In the genomic region with DNA sequence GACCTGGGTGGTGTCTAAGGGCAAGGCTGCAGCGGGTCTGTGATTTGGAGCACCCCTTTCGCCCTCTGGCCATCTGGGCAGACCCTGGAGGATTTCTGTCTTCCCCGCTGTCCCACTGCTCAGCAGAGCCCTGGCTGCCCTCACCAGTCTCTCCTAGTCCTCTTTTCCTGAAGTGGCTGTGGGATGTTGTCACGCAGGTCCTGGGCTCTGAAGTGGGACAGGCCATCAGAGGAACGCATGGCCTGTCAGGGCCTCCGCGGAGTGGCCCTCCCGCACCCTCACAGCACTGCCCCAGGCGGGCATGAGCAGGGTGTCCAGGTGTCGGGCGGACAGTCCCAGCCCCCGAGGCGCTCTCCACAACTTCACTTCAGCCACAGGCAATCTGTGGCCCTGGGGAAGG, we compare ENCODE assay signal across 10 cellular contexts. TPM values are rescaled to one million over a fixed set of nuclear protein-coding genes. Genes with fewer than 3 reads are reported as not detected.
DNase-seq lines count a peak whose midpoint lies in the region; ATAC-seq and TF ChIP-seq lines count a peak whose summit lies in the region.
"Had no signal": no experiment of that assay in that cellular context is flagged by ENCODE, and none has a peak within 500 bp of the region (broad histone marks: within the 10 kb centered on the region; RNA-seq: fewer than 3 reads in every experiment).

No MANE protein-coding gene starts in this region.

- H2AFZ ChIP-seq in IMR-90 (replicated peaks; ENCODE audit: low read length, poor library complexity): no peak overlapping the region

- H2BK5ac ChIP-seq in IMR-90 (ENCODE audit: low read depth, low read length, poor library complexity, severe bottlenecking): no peak overlapping the region

- peaks cover 13% of the 10 kb centered on the region for H3K36me3 Mint-ChIP-seq in CD4-positive, CD25-positive, alpha-beta regulatory T cell
- peaks cover 9% of the 10 kb centered on the region for H3K36me3 Mint-ChIP-seq in central memory CD8-positive, alpha-beta T cell (ENCODE audit: insufficient read depth)
- peaks cover 29% of the 10 kb centered on the region for H3K36me3 Mint-ChIP-seq in nephron (ENCODE audit: low read depth)

- dilution Hi-C loops in IMR-90 (cut with HindIII; ENCODE audit: low sequenced_read_pairs, unreplicated experiment): no loop called here

- TF ChIP-seq RAD21 in IMR-90 (IDR thresholded peaks at IDR 0.05; ENCODE audit: low read length): no peak

- H2AK5ac ChIP-seq in IMR-90 (ENCODE audit: low read depth, low read length): no peak overlapping the region; the same call in 1 of the 2 replicates

- peak overlapping the region; percentile 35; the same call in 1 of the 2 replicates for H3K23ac ChIP-seq in IMR-90 (ENCODE audit: low read depth, low read length)

- peaks cover 7 to 67% (median 51%) of the 10 kb centered on the region in 4 donors for H3K4me1 Mint-ChIP-seq in CD4-positive, CD25-positive, alpha-beta regulatory T cell
- H3K4me1 Mint-ChIP-seq in central memory CD8-positive, alpha-beta T cell: peaks cover 55% of the 10 kb centered on the region
- peaks cover 15% of the 10 kb centered on the region for H3K4me1 Mint-ChIP-seq in nephron

- H4K5ac ChIP-seq in IMR-90 (ENCODE audit: low read depth, low read length): no peak overlapping the region

- no peak for TF ChIP-seq POLR2A in IMR-90 (IDR thresholded peaks at IDR 0.05; ENCODE audit: low read depth, low read length)

- H4K20me1 ChIP-seq in IMR-90 (ENCODE audit: insufficient read depth, low read length): no peaks in the 10 kb centered on the region; the same call in 1 of the 2 replicates

- no peak overlapping the region for H3K9ac ChIP-seq in IMR-90 (ENCODE audit: low read depth, low read length)

- no peak overlapping the region for H3K18ac ChIP-seq in IMR-90 (ENCODE audit: low read depth, low read length)

- H3K4me2 ChIP-seq in IMR-90 (ENCODE audit: low read depth, low read length): no peak overlapping the region; the same call in 1 of the 2 replicates

- H4K91ac ChIP-seq in IMR-90 (ENCODE audit: insufficient read depth, low read depth, low read length): no peak overlapping the region; the same call in 1 of the 2 replicates

- DNase-seq in CD4-positive, CD25-positive, alpha-beta regulatory T cell: no peak
- DNase-seq in IMR-90 (no peak), NCI-H1092 (lab: John Stamatoyannopoulos, UW) (no peak), sciatic nerve (ENCODE audit: low spot score) (no peak)
- DNase-seq in central memory CD8-positive, alpha-beta T cell (ENCODE audit: low spot score in 2 of 2): no peak
- DNase-seq: cortex of kidney, GOT3 had no signal

- H3K4me3 Mint-ChIP-seq in CD4-positive, CD25-positive, alpha-beta regulatory T cell: peak overlapping the region; percentile 87 to 91 (median 91)
- peak overlapping the region; percentile 80 for H3K4me3 Mint-ChIP-seq in central memory CD8-positive, alpha-beta T cell
- peak overlapping the region; percentile 82 to 84 (median 83) for H3K4me3 Mint-ChIP-seq in nephron

- peak overlapping the region; percentile 95 for H2AK9ac ChIP-seq in IMR-90 (replicated peaks; ENCODE audit: low read depth, low read length, poor library complexity)

- ATAC-seq in CD4-positive, CD25-positive, alpha-beta regulatory T cell (ENCODE audit: low read depth in 2 of 2): no peak
- ATAC-seq in IMR-90 (ENCODE audit: low read depth) (no peak), HG02588 (IDR thresholded peaks at IDR 0.05; ENCODE audit: unreplicated experiment) (no peak), GM19035 (IDR thresholded peaks at IDR 0.05; ENCODE audit: unreplicated experiment) (no peak), sciatic nerve (no peak)
- no peak for ATAC-seq in central memory CD8-positive, alpha-beta T cell (replicated peaks; ENCODE audit: extremely low read depth, poor library complexity, severe bottlenecking)

- H3K36me3 ChIP-seq in CD4-positive, CD25-positive, alpha-beta regulatory T cell (ENCODE audit: control insufficient read depth, insufficient read depth, low read length): peaks cover 11% of the 10 kb centered on the region
- peaks cover 5% of the 10 kb centered on the region; the same call in 1 of the 2 replicates for H3K36me3 ChIP-seq in IMR-90 (ENCODE audit: control insufficient read depth, insufficient read depth, low read length)

- POLR2A ChIA-PET in IMR-90 (lab: Charles Lee; ENCODE audit: unreplicated experiment): no interaction called here

- 0 out of 3 replicates have a peak overlapping the region, but pooled peaks have one; percentile 14 for H2BK15ac ChIP-seq in IMR-90 (ENCODE audit: low read depth, low read length)

- TF ChIP-seq CTCF in IMR-90 (conservative IDR thresholded peaks at IDR 0.05; ENCODE audit: low read depth, low read length) (no peak), nephron (IDR thresholded peaks at IDR 0.05; ENCODE audit: unreplicated experiment in 3 of 3) (no peak)

- peak overlapping the region; percentile 85 to 99; a peak in 3 of 4 replicates for H4K8ac ChIP-seq in IMR-90 (ENCODE audit: low read depth in 2 of 2, low read length in 2 of 2)

- intact Hi-C loops in IMR-90 (cut with micrococcal nuclease) (no loop called here), sciatic nerve (cut with DNase I) (no loop called here)

- H2BK120ac ChIP-seq in IMR-90 (ENCODE audit: low read depth, low read length): no peak overlapping the region

- no peak overlapping the region for H3K14ac ChIP-seq in IMR-90 (replicated peaks; ENCODE audit: low read depth, low read length)

- no peak overlapping the region for H2BK20ac ChIP-seq in IMR-90 (ENCODE audit: low read depth, low read length)

- peaks cover 20 to 21% of the 10 kb centered on the region in 2 experiments for H3K79me1 ChIP-seq in IMR-90 (ENCODE audit: low read depth in 1 of 2, low read length in 2 of 2)

- H3K4me1 ChIP-seq in CD4-positive, CD25-positive, alpha-beta regulatory T cell (ENCODE audit: control insufficient read depth, insufficient read depth, low read length, poor library complexity, severe bottlenecking): peaks cover 34% of the 10 kb centered on the region
- peaks cover 14% of the 10 kb centered on the region for H3K4me1 ChIP-seq in IMR-90 (ENCODE audit: control insufficient read depth, insufficient read depth, low read length)

- peaks cover 0 to 5% (median 0%) of the 10 kb centered on the region in 7 donors for H3K9me3 Mint-ChIP-seq in CD4-positive, CD25-positive, alpha-beta regulatory T cell
- H3K9me3 Mint-ChIP-seq in central memory CD8-positive, alpha-beta T cell: no peaks in the 10 kb centered on the region
- peaks cover 10% of the 10 kb centered on the region for H3K9me3 Mint-ChIP-seq in nephron

- no peaks in the 10 kb centered on the region for H3K9me3 ChIP-seq in CD4-positive, CD25-positive, alpha-beta regulatory T cell (ENCODE audit: control insufficient read depth in 2 of 2, low read length in 2 of 2)
- peaks cover 7% of the 10 kb centered on the region for H3K9me3 ChIP-seq in IMR-90 (ENCODE audit: control insufficient read depth, insufficient read depth, low read length)

- 100% methylated on average over 2 of the region's 13 CpGs; no CpG with 5 or more reads in 1 of the 2 experiments for WGBS in IMR-90 (ENCODE audit: extremely low coverage in 2 of 2, insufficient read length in 1 of 2), 2 experiments

- no peak overlapping the region for H3K56ac ChIP-seq in IMR-90 (ENCODE audit: extremely low read depth, insufficient read depth, low read length)

- peak overlapping the region; percentile 84 to 94 (median 93) for H3K27ac Mint-ChIP-seq in CD4-positive, CD25-positive, alpha-beta regulatory T cell
- no peak overlapping the region for H3K27ac Mint-ChIP-seq in central memory CD8-positive, alpha-beta T cell (ENCODE audit: low read depth)
- no peak overlapping the region for H3K27ac Mint-ChIP-seq in nephron

- BruUV-seq in IMR-90 (replicated peaks; lab: Mats Ljungman, UMichigan): no TSS peak

- CTCF ChIA-PET in IMR-90 (lab: Yijun Ruan, JAX): no interaction called here

- peak overlapping the region; percentile 20; the same call in 1 of the 2 replicates for H3K4ac ChIP-seq in IMR-90 (ENCODE audit: low read depth, low read length)

- H3K4me3 ChIP-seq in CD4-positive, CD25-positive, alpha-beta regulatory T cell (ENCODE audit: low read depth, low read length): peak overlapping the region; percentile 61
- no peak overlapping the region for H3K4me3 ChIP-seq in IMR-90 (ENCODE audit: insufficient read depth, low read depth, low read length)

- H3K27me3 Mint-ChIP-seq in CD4-positive, CD25-positive, alpha-beta regulatory T cell: no peaks in the 10 kb centered on the region
- no peaks in the 10 kb centered on the region for H3K27me3 Mint-ChIP-seq in central memory CD8-positive, alpha-beta T cell
- H3K27me3 Mint-ChIP-seq in nephron (ENCODE audit: low read depth): peaks cover 46% of the 10 kb centered on the region

- H3K27me3 ChIP-seq in CD4-positive, CD25-positive, alpha-beta regulatory T cell (ENCODE audit: control insufficient read depth, insufficient read depth, low read length): no peaks in the 10 kb centered on the region
- H3K27me3 ChIP-seq in IMR-90 (ENCODE audit: control insufficient read depth, insufficient read depth, low read length): peaks cover 4% of the 10 kb centered on the region; the same call in 1 of the 2 replicates

- in situ Hi-C loops in IMR-90 (cut with MboI; ENCODE audit: low sequenced_read_pairs): no loop called here

- H3K27ac ChIP-seq in CD4-positive, CD25-positive, alpha-beta regulatory T cell (ENCODE audit: insufficient read depth, low read length, poor library complexity, severe bottlenecking): no peak overlapping the region
- no peak overlapping the region for H3K27ac ChIP-seq in IMR-90 (ENCODE audit: insufficient read depth, low read length)

- H3K9me1 ChIP-seq in IMR-90 (ENCODE audit: insufficient read depth, low read length): peaks cover 8% of the 10 kb centered on the region; the same call in 1 of the 2 replicates

RNA-seq across cellular contexts. Expression of a gene that starts 1.1 kb away (rescaled TPM):
- total RNA-seq in CD4-positive, CD25-positive, alpha-beta regulatory T cell: 23.3 TPM
- polyA plus RNA-seq in CD4-positive, CD25-positive, alpha-beta regulatory T cell: 10 to 100 TPM; 15.6 to 19.4 (median 17.3) TPM
- 16.4 and 17.7 TPM in 2 replicates for total RNA-seq in IMR-90 (2012; rRNA removed)
- polyA plus RNA-seq in IMR-90 (2012; rRNA removed): 25.2 and 26.1 TPM in 2 replicates
- polyA plus RNA-seq in IMR-90 (2012; cell fraction: cytosol; rRNA removed): 21.9 and 30.3 TPM in 2 replicates
- polyA plus RNA-seq in IMR-90 (2012; cell fraction: nucleus; rRNA removed; ENCODE audit: low replicate concordance): 8.1 and 11.7 TPM in 2 replicates
- 19.9 TPM for total RNA-seq in sciatic nerve

RNA-seq across cellular contexts. Expression of a gene that starts 28.4 kb away (rescaled TPM):
- total RNA-seq in CD4-positive, CD25-positive, alpha-beta regulatory T cell: 21.8 TPM
- polyA plus RNA-seq in CD4-positive, CD25-positive, alpha-beta regulatory T cell: 10 to 100 TPM; 25.7 to 42.5 (median 29.6) TPM
- total RNA-seq in IMR-90 (2012; rRNA removed): 53.6 and 75.3 TPM in 2 replicates
- polyA plus RNA-seq in IMR-90 (2012; rRNA removed): 38.0 and 54.7 TPM in 2 replicates
- 14.8 and 19.0 TPM in 2 replicates for polyA plus RNA-seq in IMR-90 (2012; cell fraction: cytosol; rRNA removed)
- polyA plus RNA-seq in IMR-90 (2012; cell fraction: nucleus; rRNA removed; ENCODE audit: low replicate concordance): 4.3 and 18.5 TPM in 2 replicates
- total RNA-seq in sciatic nerve: 52.8 TPM

Comparison
In these comparisons a context has a peak if more than half of its experiments do, and no peak if none do; other contexts are left out.
1. H3K27ac Mint-ChIP-seq: peak in CD4-positive, CD25-positive, alpha-beta regulatory T cell (3 of 3); none in central memory CD8-positive, alpha-beta T cell (single experiment) and nephron (0 of 3).
2. Peak in every context shown above with its lines, with median percentiles within 50 percentile points of each other: H3K4me3 Mint-ChIP-seq.